7 cellular contexts compared by ENCODE assay signal in the genomic region with DNA sequence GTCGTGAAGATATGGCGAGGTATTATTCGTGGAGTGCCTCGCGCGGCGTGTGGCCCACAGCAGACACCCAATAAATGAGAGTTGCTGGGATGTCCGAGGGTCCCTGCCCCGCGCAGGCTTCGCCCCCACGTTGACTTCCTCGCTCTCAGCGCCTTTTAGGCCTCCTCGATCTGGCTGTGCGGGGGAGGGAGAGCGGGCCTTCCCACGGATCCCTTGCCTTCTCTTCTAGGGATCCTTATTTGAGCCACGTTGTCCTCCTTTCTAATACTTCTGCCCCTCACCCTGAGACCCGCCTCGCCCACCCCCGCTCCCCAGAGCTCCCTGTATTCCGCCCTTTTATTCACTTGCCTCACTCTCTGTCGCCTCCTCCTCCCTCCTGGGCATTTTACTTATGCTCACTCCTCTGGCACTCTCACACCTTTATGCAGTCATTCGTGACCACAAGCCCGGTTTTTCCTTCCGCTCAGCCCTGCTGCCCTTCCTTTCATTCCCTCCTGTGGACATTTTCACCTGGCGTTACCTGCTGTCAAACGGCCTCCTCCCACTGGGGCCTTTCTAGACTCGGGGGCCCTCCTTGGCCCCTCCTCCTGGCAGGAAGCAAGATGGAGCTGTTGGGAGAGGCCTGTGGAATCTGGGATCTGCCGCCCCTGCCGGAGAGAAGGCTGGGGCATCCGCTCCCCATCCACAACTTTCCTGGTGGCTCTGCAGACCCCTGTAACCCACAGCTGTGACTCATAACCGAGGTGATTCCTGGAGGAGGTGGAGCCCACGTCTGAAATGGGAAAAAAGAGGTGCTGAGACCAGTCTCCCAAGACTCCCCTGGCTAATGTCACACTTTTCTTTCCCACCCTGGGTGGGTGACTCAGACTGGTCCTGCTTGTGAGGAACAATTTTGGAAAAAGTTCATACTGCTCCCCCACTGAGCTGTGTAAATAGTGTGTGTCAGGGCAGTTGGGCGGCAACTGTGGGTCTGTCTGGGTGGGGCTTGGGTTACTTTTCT. TPM values are rescaled to one million over a fixed set of nuclear protein-coding genes. Genes with fewer than 3 reads are reported as not detected.
DNase-seq lines count a peak whose midpoint lies in the region; ATAC-seq and TF ChIP-seq lines count a peak whose summit lies in the region.

No MANE protein-coding gene starts in this region.

- intact Hi-C loops in activated CD8-positive, alpha-beta T cell treated with anti-CD3 and anti-CD28 coated beads for 36 hours (cut with micrococcal nuclease) = loop anchor here (5.0 kb wide), 1 partner anchor 78 kb away; no protein-coding TSS in a partner anchor
- intact Hi-C loops in mucosa of descending colon (cut with DNase I, micrococcal nuclease) = no loop called here

- peak overlapping the region; percentile 90 for H3K4me3 ChIP-seq in mucosa of descending colon
- H3K4me3 ChIP-seq in tibial nerve = peak overlapping the region; percentile 80 to 99 (median 84)

- peak; percentile 76 for DNase-seq in G401 (ENCODE audit: low spot score)
- DNase-seq in activated CD8-positive, alpha-beta T cell treated with anti-CD3 and anti-CD28 coated beads for 36 hours = peak; percentile 24
- DNase-seq in erythroblast (lab: John Stamatoyannopoulos, UW) = peak; percentile 14 to 39
- DNase-seq in mucosa of descending colon = peak; percentile 76 to 80 (median 77)
- peak; percentile 34 to 53 for DNase-seq in tibial nerve (ENCODE audit: low spot score in 2 of 2)
- no peak for DNase-seq in NCI-H774 (lab: John Stamatoyannopoulos, UW)

- TF ChIP-seq EP300 in tibial nerve (IDR thresholded peaks at IDR 0.05) = peak in 1 of 2 donors; percentile 51

- peaks cover 17% of the 10 kb centered on the region for H3K4me1 ChIP-seq in mucosa of descending colon (ENCODE audit: low read depth)
- peaks cover 0 to 47% (median 15%) of the 10 kb centered on the region in 4 donors for H3K4me1 ChIP-seq in tibial nerve

- peaks cover 18% of the 10 kb centered on the region for H3K4me1 Mint-ChIP-seq in activated CD8-positive, alpha-beta T cell treated with anti-CD3 and anti-CD28 coated beads for 36 hours (ENCODE audit: low read depth)

- POLR2A ChIA-PET in activated CD8-positive, alpha-beta T cell treated with anti-CD3 and anti-CD28 coated beads for 36 hours (lab: Charles Lee) = interaction anchor here (1.0 to 1.3 kb wide), 2 partner anchors 42 to 78 kb away, joined by 3 read pairs; no protein-coding TSS in a partner anchor

- peak overlapping the region; percentile 80 for H3K27ac Mint-ChIP-seq in activated CD8-positive, alpha-beta T cell treated with anti-CD3 and anti-CD28 coated beads for 36 hours

- TF ChIP-seq CTCF in LNCAP (IDR thresholded peaks at IDR 0.05) = peak; percentile 25; the same call in 1 of the 2 replicates
- TF ChIP-seq CTCF in activated CD8-positive, alpha-beta T cell treated with anti-CD3 and anti-CD28 coated beads for 36 hours (IDR thresholded peaks at IDR 0.05) = no peak
- no peak for TF ChIP-seq CTCF in mucosa of descending colon (IDR thresholded peaks at IDR 0.05)
- TF ChIP-seq CTCF in tibial nerve (IDR thresholded peaks at IDR 0.05) = peak; percentile 12 to 64 (median 54)

- H3K4me3 Mint-ChIP-seq in activated CD8-positive, alpha-beta T cell treated with anti-CD3 and anti-CD28 coated beads for 36 hours = peak overlapping the region; percentile 92

- H3K36me3 ChIP-seq in mucosa of descending colon (ENCODE audit: low read depth) = no peaks in the 10 kb centered on the region
- H3K36me3 ChIP-seq in tibial nerve = no peaks in the 10 kb centered on the region

- no peaks in the 10 kb centered on the region for H3K27me3 ChIP-seq in tibial nerve

- no peak for ATAC-seq in activated CD8-positive, alpha-beta T cell treated with anti-CD3 and anti-CD28 coated beads for 36 hours
- peak; percentile 44 for ATAC-seq in mucosa of descending colon

- H3K27ac ChIP-seq in tibial nerve = peak overlapping the region; percentile 83 to 98 (median 89)

- CTCF ChIA-PET in activated CD8-positive, alpha-beta T cell treated with anti-CD3 and anti-CD28 coated beads for 36 hours (lab: Charles Lee) = interaction anchor here (1.5 kb wide), 1 partner anchor 42 kb away, joined by 5 read pairs; no protein-coding TSS in a partner anchor

- H3K36me3 Mint-ChIP-seq in activated CD8-positive, alpha-beta T cell treated with anti-CD3 and anti-CD28 coated beads for 36 hours (ENCODE audit: low read depth) = no peaks in the 10 kb centered on the region

- WGBS in tibial nerve, 2 donors = 1 to 3% methylated on average over 27 to 34 of the region's 36 CpGs

- in situ Hi-C loops in G401 (cut with HindIII; ENCODE audit: low sequenced_read_pairs) = no loop called here

- H3K27me3 Mint-ChIP-seq in activated CD8-positive, alpha-beta T cell treated with anti-CD3 and anti-CD28 coated beads for 36 hours = no peaks in the 10 kb centered on the region

- H3K9me3 Mint-ChIP-seq in activated CD8-positive, alpha-beta T cell treated with anti-CD3 and anti-CD28 coated beads for 36 hours = no peaks in the 10 kb centered on the region

- TF ChIP-seq POLR2A in erythroblast (IDR thresholded peaks at IDR 0.05; ENCODE audit: low read length) (no peak), tibial nerve (IDR thresholded peaks at IDR 0.05) (peak; percentile 27 to 30)

- H3K9me3 ChIP-seq in mucosa of descending colon = no peaks in the 10 kb centered on the region
- H3K9me3 ChIP-seq in tibial nerve = no peaks in the 10 kb centered on the region

RNA-seq across cellular contexts. Expression of gene VCL, which starts 1.0 kb away (rescaled TPM):
- total RNA-seq in G401 (2014; rRNA removed; shearing (Covaris generic)) = 310 and 384 TPM in 2 replicates
- total RNA-seq in activated CD8-positive, alpha-beta T cell treated with anti-CD3 and anti-CD28 coated beads for 36 hours = 10 to 100 TPM; 16.9 to 17.7 TPM
- total RNA-seq in mucosa of descending colon (100 to 1,000 TPM; 114 to 292 (median 117) TPM), tibial nerve (100 to 1,000 TPM in 2 of 4 donors, 10 to 100 TPM in 2; 99.2 to 120 (median 106) TPM)

Comparison
In these comparisons a context has a peak if more than half of its experiments do, and no peak if none do; other contexts are left out.
1. CTCF ChIP-seq: peak in LNCAP (single experiment) and tibial nerve (5 of 5); none in activated CD8-positive, alpha-beta T cell treated with anti-CD3 and anti-CD28 coated beads for 36 hours (single experiment) and mucosa of descending colon (single experiment).
2. RNA of gene VCL, which starts 1.0 kb away (total RNA-seq): 310 to 384 TPM in G401, 114 to 292 TPM in mucosa of descending colon and 99.2 to 120 TPM in tibial nerve; 16.9 to 17.7 TPM in activated CD8-positive, alpha-beta T cell treated with anti-CD3 and anti-CD28 coated beads for 36 hours; every median in the first group is over 4 times any median in the second.